Comparison of ENCODE assay signal across 10 cellular contexts in the genomic region with DNA sequence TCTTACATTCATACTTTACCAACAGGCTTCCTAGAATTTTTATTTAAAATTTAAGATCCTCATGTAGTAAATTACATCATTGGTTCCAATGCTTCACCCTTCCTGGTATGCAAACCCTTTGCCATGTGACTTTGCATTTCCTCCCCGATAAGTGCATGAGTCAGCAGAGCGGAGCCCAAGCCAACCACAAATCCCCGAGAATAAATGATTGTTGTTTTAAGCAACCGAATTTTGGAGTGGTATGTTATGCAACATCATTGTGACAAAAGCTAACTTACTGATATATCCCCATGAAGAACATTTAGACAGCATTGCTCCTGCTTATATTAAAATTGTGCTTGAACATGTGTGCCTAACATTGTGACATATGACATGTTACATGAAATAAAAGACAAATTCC.
DNase-seq lines count a peak whose midpoint lies in the region; ATAC-seq and TF ChIP-seq lines count a peak whose summit lies in the region.
"Had no signal": no experiment of that assay in that cellular context is flagged by ENCODE, and none has a peak within 500 bp of the region (broad histone marks: within the 10 kb centered on the region; RNA-seq: fewer than 3 reads in every experiment).

No MANE protein-coding gene starts in this region.

- H3K4me3 ChIP-seq in SK-N-MC (peak overlapping the region; percentile 61), upper lobe of right lung (no peak overlapping the region)

- CTCF ChIA-PET in GM10248 (lab: Yijun Ruan, JAX), result interaction anchor here (0.9 kb wide), 1 partner anchor 10 kb away, joined by 3 read pairs; no protein-coding TSS in a partner anchor

- intact Hi-C loops in upper lobe of right lung (cut with DNase I), result no loop called here

- H3K4me1 ChIP-seq in foreskin keratinocyte, result no peaks in the 10 kb centered on the region
- H3K4me1 ChIP-seq in upper lobe of right lung, result no peaks in the 10 kb centered on the region

- TF ChIP-seq CTCF in foreskin keratinocyte (conservative IDR thresholded peaks at IDR 0.05), result no peak
- TF ChIP-seq CTCF in upper lobe of right lung (IDR thresholded peaks at IDR 0.05), result no peak
- no peak for TF ChIP-seq CTCF in GM10248 (IDR thresholded peaks at IDR 0.05; ENCODE audit: control extremely low read depth, extremely low read depth, low read depth, missing control alignments)

- H3K9me3 ChIP-seq in SK-N-MC (ENCODE audit: low read depth, low read length) (no peaks in the 10 kb centered on the region), upper lobe of right lung (no peaks in the 10 kb centered on the region)

- H3K9ac ChIP-seq in SK-N-MC (ENCODE audit: insufficient read length), result peak overlapping the region; percentile 56

- H3K27ac ChIP-seq in SK-N-MC (peak overlapping the region; percentile 95), foreskin keratinocyte (no peak overlapping the region), upper lobe of right lung (no peak overlapping the region)

- H3K36me3 ChIP-seq in SK-N-MC (ENCODE audit: insufficient read depth, low read length) (no peaks in the 10 kb centered on the region), upper lobe of right lung (no peaks in the 10 kb centered on the region)

- H3K27me3 ChIP-seq in foreskin keratinocyte, result no peaks in the 10 kb centered on the region
- H3K27me3 ChIP-seq in upper lobe of right lung, result no peaks in the 10 kb centered on the region

- POLR2A ChIA-PET in GM10248 (lab: Yijun Ruan, JAX), result no interaction called here

- DNase-seq in SIG-M5 treated with dmso at 0.1 percent for 504 hours (lab: John Stamatoyannopoulos, UW; ENCODE audit: unreplicated experiment) (peak; percentile 1), SIG-M5 (lab: John Stamatoyannopoulos, UW) (no peak), SK-N-MC (ENCODE audit: low read depth, low spot score) (peak; percentile 85), foreskin keratinocyte (peak; percentile 60 to 81), upper lobe of right lung (no peak), GM10248 (ENCODE audit: extremely low spot score) (no peak)
- DNase-seq: 8988T, nephron progenitor cell had no signal

- ATAC-seq in foreskin keratinocyte (peak; percentile 74), upper lobe of right lung (peak; percentile 31), GM18517 (IDR thresholded peaks at IDR 0.05; ENCODE audit: unreplicated experiment) (no peak), GM19455 (IDR thresholded peaks at IDR 0.05; ENCODE audit: unreplicated experiment) (no peak)

Comparison
In these comparisons a context has a peak if more than half of its experiments do, and no peak if none do; other contexts are left out.
1. DNase-seq: peak in SIG-M5 treated with dmso at 0.1 percent for 504 hours (single experiment), SK-N-MC (single experiment) and foreskin keratinocyte (2 of 2); none in SIG-M5 (single experiment), upper lobe of right lung (single experiment) and GM10248 (single experiment).
2. ATAC-seq: peak in foreskin keratinocyte (single experiment) and upper lobe of right lung (single experiment); none in GM18517 (single experiment) and GM19455 (single experiment).